Comparison of ENCODE assay signal across 8 cellular contexts in genomic region chr6:33298773-33299236, GRCh38. TPM values are rescaled to one million over a fixed set of nuclear protein-coding genes. Genes with fewer than 3 reads are reported as not detected.
DNase-seq lines count a peak whose midpoint lies in the region; ATAC-seq and TF ChIP-seq lines count a peak whose summit lies in the region.

A gene with protein sequence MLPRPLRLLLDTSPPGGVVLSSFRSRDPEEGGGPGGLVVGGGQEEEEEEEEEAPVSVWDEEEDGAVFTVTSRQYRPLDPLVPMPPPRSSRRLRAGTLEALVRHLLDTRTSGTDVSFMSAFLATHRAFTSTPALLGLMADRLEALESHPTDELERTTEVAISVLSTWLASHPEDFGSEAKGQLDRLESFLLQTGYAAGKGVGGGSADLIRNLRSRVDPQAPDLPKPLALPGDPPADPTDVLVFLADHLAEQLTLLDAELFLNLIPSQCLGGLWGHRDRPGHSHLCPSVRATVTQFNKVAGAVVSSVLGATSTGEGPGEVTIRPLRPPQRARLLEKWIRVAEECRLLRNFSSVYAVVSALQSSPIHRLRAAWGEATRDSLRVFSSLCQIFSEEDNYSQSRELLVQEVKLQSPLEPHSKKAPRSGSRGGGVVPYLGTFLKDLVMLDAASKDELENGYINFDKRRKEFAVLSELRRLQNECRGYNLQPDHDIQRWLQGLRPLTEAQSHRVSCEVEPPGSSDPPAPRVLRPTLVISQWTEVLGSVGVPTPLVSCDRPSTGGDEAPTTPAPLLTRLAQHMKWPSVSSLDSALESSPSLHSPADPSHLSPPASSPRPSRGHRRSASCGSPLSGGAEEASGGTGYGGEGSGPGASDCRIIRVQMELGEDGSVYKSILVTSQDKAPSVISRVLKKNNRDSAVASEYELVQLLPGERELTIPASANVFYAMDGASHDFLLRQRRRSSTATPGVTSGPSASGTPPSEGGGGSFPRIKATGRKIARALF (minus strand): TSS chr6:33298942. CDS start chr6:33298610, 332 bp downstream.

- WGBS in HUES64: under 1% methylated on average over 30 of the region's 34 CpGs
- WGBS in sigmoid colon, 2 donors: 0 to 1% methylated on average over 34 of the region's 34 CpGs

- no peaks in the 10 kb centered on the region for H3K4me1 ChIP-seq in HUES64 (ENCODE audit: insufficient read depth, low read length)
- peaks cover 3% of the 10 kb centered on the region for H3K4me1 ChIP-seq in iPS-18a (ENCODE audit: control insufficient read depth, low read depth, low read length)
- H3K4me1 ChIP-seq in sigmoid colon: peaks cover 0 to 37% (median 24%) of the 10 kb centered on the region in 4 donors

- H3K9ac ChIP-seq in HUES64 (ENCODE audit: low read depth, low read length) (peak within 1 kb of the TSS; percentile 89), iPS-18a (ENCODE audit: low read length) (peak within 1 kb of the TSS; percentile 85)

- H3K4me3 ChIP-seq in HUES64 (ENCODE audit: low read length) (peak within 1 kb of the TSS; percentile 78), iPS-18a (ENCODE audit: low read length) (peak within 1 kb of the TSS; percentile 92), sigmoid colon (peak within 1 kb of the TSS; percentile 62 to 93 (median 84))

- TF ChIP-seq POLR2A in sigmoid colon (IDR thresholded peaks at IDR 0.05): no peak

- DNase-seq in CD4-positive, alpha-beta T cell: peak in 9 of 10 experiments; percentile 44 to 75 (median 60)
- peak; percentile 51 to 74 (median 58) for DNase-seq in T-helper 1 cell
- DNase-seq in T47D (ENCODE audit: low read depth in 1 of 2, low spot score in 1 of 2): peak; percentile 55 to 85
- DNase-seq in sigmoid colon: peak; percentile 94
- DNase-seq in NCI-H2107 treated with DMSO at 0.1 percent for 48 hours (lab: John Stamatoyannopoulos, UW; ENCODE audit: unreplicated experiment): no peak

- peaks cover 31% of the 10 kb centered on the region for H3K4me1 Mint-ChIP-seq in CD4-positive, alpha-beta T cell (ENCODE audit: low read depth)

- no peaks in the 10 kb centered on the region for H3K27me3 ChIP-seq in CD4-positive, alpha-beta T cell (ENCODE audit: control insufficient read depth, insufficient read depth, low read length)
- H3K27me3 ChIP-seq in HUES64 (ENCODE audit: insufficient read depth, low read length) (no peaks in the 10 kb centered on the region), iPS-18a (ENCODE audit: control insufficient read depth, insufficient read depth, low read length) (no peaks in the 10 kb centered on the region), sigmoid colon (no peaks in the 10 kb centered on the region)

- peak within 1 kb of the TSS; percentile 98 for H3K4me3 Mint-ChIP-seq in CD4-positive, alpha-beta T cell

- no peak for TF ChIP-seq CTCF in CD4-positive, alpha-beta T cell (IDR thresholded peaks at IDR 0.05)
- no peak for TF ChIP-seq CTCF in sigmoid colon (IDR thresholded peaks at IDR 0.05)

- POLR2A ChIA-PET in CD4-positive, alpha-beta T cell (lab: Charles Lee): interaction anchor here (0.9 to 7.5 kb wide), 15 partner anchors 9 to 327 kb away, joined by 4 to 88 read pairs (median 11); partner anchors contain the start of genes B3GALT4, CUTA, PFDN6 and PHF1

- H3K27ac Mint-ChIP-seq in CD4-positive, alpha-beta T cell: peak within 1 kb of the TSS; percentile 99

- no peaks in the 10 kb centered on the region for H3K27me3 Mint-ChIP-seq in CD4-positive, alpha-beta T cell

- no peaks in the 10 kb centered on the region for H3K9me3 Mint-ChIP-seq in CD4-positive, alpha-beta T cell

- TF ChIP-seq EP300 in sigmoid colon (IDR thresholded peaks at IDR 0.05): no peak

- H3K27ac ChIP-seq in CD4-positive, alpha-beta T cell (ENCODE audit: low read depth, low read length): peak within 1 kb of the TSS; percentile 90
- peak within 1 kb of the TSS; percentile 99 for H3K27ac ChIP-seq in HUES64 (ENCODE audit: low read depth, low read length)
- H3K27ac ChIP-seq in iPS-18a (ENCODE audit: low read length): peak within 1 kb of the TSS; percentile 82
- H3K27ac ChIP-seq in sigmoid colon: peak within 1 kb of the TSS; percentile 95 to 98 (median 97)

- intact Hi-C loops in CD4-positive, alpha-beta T cell (cut with DNase I, micrococcal nuclease): loop anchor here (1.0 to 10.0 kb wide), 8 partner anchors 10 to 1434 kb away; partner anchors contain the start of genes PFDN6 (in 2 of the 2), WDR46 (in 2 of the 2), B3GALT4 (in 1 of the 2) and NEU1 (in 1 of the 2)
- intact Hi-C loops in sigmoid colon (cut with DNase I): loop anchor here (1.0 to 5.0 kb wide), 3 partner anchors 15 to 128 kb away; partner anchors contain the start of genes B3GALT4 and TAPBP

- in situ Hi-C loops in T47D (cut with HindIII; ENCODE audit: low pct_unique_long_range_greater_than_20kb, low sequenced_read_pairs): no loop called here

- H3K9me3 ChIP-seq in CD4-positive, alpha-beta T cell (ENCODE audit: control insufficient read depth, low read length): no peaks in the 10 kb centered on the region
- H3K9me3 ChIP-seq in HUES64 (ENCODE audit: insufficient read depth, low read depth, low read length): no peaks in the 10 kb centered on the region
- no peaks in the 10 kb centered on the region for H3K9me3 ChIP-seq in iPS-18a (ENCODE audit: control insufficient read depth, low read depth, low read length)
- no peaks in the 10 kb centered on the region for H3K9me3 ChIP-seq in sigmoid colon

- ATAC-seq in CD4-positive, alpha-beta T cell (ENCODE audit: poor library complexity): peak; percentile 15
- ATAC-seq in GM19351 (IDR thresholded peaks at IDR 0.05; ENCODE audit: unreplicated experiment): peak; percentile 34

- peaks cover 23% of the 10 kb centered on the region; the same call in 1 of the 2 replicates for H3K36me3 ChIP-seq in HUES64 (ENCODE audit: insufficient read depth, low read length)
- H3K36me3 ChIP-seq in iPS-18a (ENCODE audit: control insufficient read depth, low read depth, low read length): peaks cover 4% of the 10 kb centered on the region
- peaks cover 10 to 58% (median 30%) of the 10 kb centered on the region in 4 donors for H3K36me3 ChIP-seq in sigmoid colon

- peaks cover 73% of the 10 kb centered on the region for H3K36me3 Mint-ChIP-seq in CD4-positive, alpha-beta T cell (ENCODE audit: low read depth)

- CTCF ChIA-PET in CD4-positive, alpha-beta T cell (lab: Charles Lee): interaction anchor here (0.8 to 3.1 kb wide), 10 partner anchors 11 to 137 kb away, joined by 3 to 22 read pairs (median 4); partner anchors contain the start of genes B3GALT4, TAPBP and ZBTB22

RNA-seq across cellular contexts. Expression of the gene that starts here (rescaled TPM):
- total RNA-seq in CD4-positive, alpha-beta T cell: 10 to 100 TPM; 39.2 to 39.4 TPM
- 32.0 TPM for polyA plus RNA-seq in HUES64 (2013, experiment 1 of 2)
- polyA plus RNA-seq in HUES64 (2013, experiment 2 of 2): 39.1 TPM
- total RNA-seq in sigmoid colon: 10 to 100 TPM; 33.2 to 48.9 (median 37.9) TPM
- 10 to 100 TPM in 2 of 3 donors, 1 to 10 TPM in 1; 5.8 to 40.2 (median 18.0) TPM for polyA plus RNA-seq in sigmoid colon
